In genomic region chr11:69455969-69456368, GRCh38 we compare ENCODE assay signal across 1 cellular context.
TF ChIP-seq lines count a peak whose summit lies in the region.

No MANE protein-coding gene starts in this region.

TF ChIP-seq in WTC11, 78 proteins besides CTCF, POLR2A, EP300 and RAD21 (continued from another document):
- no peak for TF ChIP-seq ZNF396 (CRISPR knock-in tag; IDR thresholded peaks at IDR 0.05; ENCODE audit: borderline replicate concordance)
- TF ChIP-seq CBFB (CRISPR knock-in tag; IDR thresholded peaks at IDR 0.05; ENCODE audit: low read depth), result no peak
- no peak for TF ChIP-seq SOX15 (CRISPR knock-in tag; IDR thresholded peaks at IDR 0.05)
- no peak for TF ChIP-seq ZNF317 (CRISPR knock-in tag; IDR thresholded peaks at IDR 0.05; ENCODE audit: borderline replicate concordance, low read depth)
